9 cellular contexts compared by ENCODE assay signal in the genomic region with DNA sequence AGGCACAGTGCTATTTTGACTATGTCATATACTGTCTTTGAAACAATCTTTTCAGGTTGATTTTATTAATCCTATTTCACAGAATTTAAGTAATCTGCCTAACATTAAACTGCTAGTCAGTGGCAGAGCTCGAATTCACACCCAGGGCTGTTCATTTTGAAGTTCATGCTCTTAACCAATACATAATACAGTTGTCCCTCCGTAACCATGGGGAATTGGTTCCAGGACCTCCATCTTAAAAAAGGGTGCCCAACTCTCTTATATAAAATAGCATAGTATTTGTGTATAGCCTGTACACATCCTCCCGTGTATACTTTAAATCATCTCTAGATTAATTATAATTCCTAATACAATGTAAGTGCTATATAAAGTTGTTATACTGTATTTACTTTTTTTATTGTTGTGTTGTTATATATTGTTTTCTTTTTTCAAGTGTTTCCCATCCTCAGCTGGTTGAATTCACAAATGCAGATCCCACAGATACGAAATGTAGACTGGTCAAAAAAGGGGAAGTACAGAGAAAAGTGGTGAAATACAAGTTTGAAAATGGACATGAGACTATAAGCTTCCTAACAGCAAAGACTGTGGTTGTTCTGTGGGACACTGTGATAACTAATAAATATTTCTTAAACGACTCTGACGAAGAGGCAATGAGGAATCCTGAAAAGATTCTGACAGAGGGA. TPM values are rescaled to one million over a fixed set of nuclear protein-coding genes. Genes with fewer than 3 reads are reported as not detected.
A peak's percentile ranks its signal among the peaks of the same experiment; 100 is the strongest.
DNase-seq lines count a peak whose midpoint lies in the region; ATAC-seq and TF ChIP-seq lines count a peak whose summit lies in the region.
"Had no signal": no experiment of that assay in that cellular context is flagged by ENCODE, and none has a peak within 500 bp of the region (broad histone marks: within the 10 kb centered on the region; RNA-seq: fewer than 3 reads in every experiment).

No MANE protein-coding gene starts in this region.

- no peaks in the 10 kb centered on the region for H3K9me2 ChIP-seq in OCI-LY7 (ENCODE audit: insufficient read depth, low read length)

- no TSS peak for BruUV-seq in OCI-LY7 (replicated peaks; lab: Mats Ljungman, UMichigan)

- peak overlapping the region; percentile 79 for H2AFZ ChIP-seq in OCI-LY7 (ENCODE audit: low read length)

- CTCF ChIA-PET in OCI-LY7 (lab: Charles Lee; ENCODE audit: unreplicated experiment) = interaction anchor here (0.6 to 1.6 kb wide), 4 partner anchors 8 to 1573 kb away, joined by 4 to 7 read pairs (median 6); no protein-coding TSS in a partner anchor

- H4K20me1 ChIP-seq in OCI-LY7 (ENCODE audit: insufficient read depth, low read length) = no peaks in the 10 kb centered on the region

- peak; percentile 66 for ATAC-seq in HG02678 (IDR thresholded peaks at IDR 0.05; ENCODE audit: unreplicated experiment)

- H3K79me2 ChIP-seq in OCI-LY7 (ENCODE audit: insufficient read depth, low read depth, low read length) = peaks cover 50% of the 10 kb centered on the region; the same call in 1 of the 2 replicates

- peaks cover 4% of the 10 kb centered on the region; the same call in 1 of the 2 replicates for H3K36me3 ChIP-seq in OCI-LY7 (ENCODE audit: insufficient read depth, low read length)
- no peaks in the 10 kb centered on the region for H3K36me3 ChIP-seq in neutrophil

- H3K4me3 ChIP-seq in OCI-LY7 (ENCODE audit: low read depth, low read length, poor library complexity, severe bottlenecking) (peak overlapping the region; percentile 63), neutrophil (ENCODE audit: low read depth in 1 of 2, low read length in 1 of 2) (peak overlapping the region in 1 of 2 experiments; percentile 38)

- intact Hi-C loops in OCI-LY7 (cut with micrococcal nuclease; ENCODE audit: unreplicated experiment) = loop anchor here (1.0 to 2.0 kb wide), 3 partner anchors 15 to 29 kb away; no protein-coding TSS in a partner anchor

- H3K27ac ChIP-seq in OCI-LY7 (ENCODE audit: low read depth, low read length, poor library complexity, severe bottlenecking) = peak overlapping the region; percentile 82
- H3K27ac ChIP-seq in neutrophil = peak overlapping the region; percentile 77

- TF ChIP-seq CTCF in OCI-LY7 (conservative IDR thresholded peaks at IDR 0.05; ENCODE audit: low read length) (no peak), neutrophil (IDR thresholded peaks at IDR 0.05) (no peak)

- H3K27me3 ChIP-seq in neutrophil = no peaks in the 10 kb centered on the region

- H3K4me2 ChIP-seq in OCI-LY7 (ENCODE audit: low read length) = peak overlapping the region; percentile 86

- H3K9me3 ChIP-seq in OCI-LY7 (ENCODE audit: low read length) = no peaks in the 10 kb centered on the region
- no peaks in the 10 kb centered on the region for H3K9me3 ChIP-seq in neutrophil

- DNase-seq in NCI-H146 (lab: John Stamatoyannopoulos, UW) (peak; percentile 16), NCI-H146 treated with DMSO at 0.1 percent for 48 hours (lab: John Stamatoyannopoulos, UW; ENCODE audit: unreplicated experiment) (no peak), OCI-LY7 (ENCODE audit: low spot score) (peak; percentile 58), NCI-H2171 (lab: John Stamatoyannopoulos, UW) (no peak), 8988T (no peak), NCI-H2196 (lab: John Stamatoyannopoulos, UW; ENCODE audit: unreplicated experiment) (no peak)
- DNase-seq: NCI-H345 had no signal

- POLR2A ChIA-PET in OCI-LY7 (lab: Charles Lee) = interaction anchor here (0.5 to 3.2 kb wide), 17 partner anchors 9 to 100 kb away, joined by 3 to 51 read pairs (median 4); a partner anchor contains a TSS

- H3K4me1 ChIP-seq in OCI-LY7 (ENCODE audit: insufficient read depth, low read length, poor library complexity, severe bottlenecking) = peaks cover 49% of the 10 kb centered on the region
- H3K4me1 ChIP-seq in neutrophil (ENCODE audit: control insufficient read depth in 1 of 2, insufficient read depth in 1 of 2, low read depth in 1 of 2, low read length in 1 of 2) = peaks cover 32 to 37% of the 10 kb centered on the region in 2 experiments

RNA-seq across cellular contexts. Expression of a gene that starts 18.3 kb away (rescaled TPM):
- total RNA-seq in OCI-LY7 (2014; rRNA removed; shearing (Covaris generic)) = 6.9 and 11.5 TPM in 2 replicates
- 18.1 and 22.4 TPM in 2 replicates for total RNA-seq in OCI-LY7 (2022)

Comparison
In these comparisons a context has a peak if more than half of its experiments do, and no peak if none do; other contexts are left out.
1. DNase-seq: peak in NCI-H146 (single experiment) and OCI-LY7 (single experiment); none in NCI-H146 treated with DMSO at 0.1 percent for 48 hours (single experiment), NCI-H2171 (single experiment), 8988T (single experiment) and NCI-H2196 (single experiment).